Comparison of ENCODE assay signal across 1 cellular context in the genomic region with DNA sequence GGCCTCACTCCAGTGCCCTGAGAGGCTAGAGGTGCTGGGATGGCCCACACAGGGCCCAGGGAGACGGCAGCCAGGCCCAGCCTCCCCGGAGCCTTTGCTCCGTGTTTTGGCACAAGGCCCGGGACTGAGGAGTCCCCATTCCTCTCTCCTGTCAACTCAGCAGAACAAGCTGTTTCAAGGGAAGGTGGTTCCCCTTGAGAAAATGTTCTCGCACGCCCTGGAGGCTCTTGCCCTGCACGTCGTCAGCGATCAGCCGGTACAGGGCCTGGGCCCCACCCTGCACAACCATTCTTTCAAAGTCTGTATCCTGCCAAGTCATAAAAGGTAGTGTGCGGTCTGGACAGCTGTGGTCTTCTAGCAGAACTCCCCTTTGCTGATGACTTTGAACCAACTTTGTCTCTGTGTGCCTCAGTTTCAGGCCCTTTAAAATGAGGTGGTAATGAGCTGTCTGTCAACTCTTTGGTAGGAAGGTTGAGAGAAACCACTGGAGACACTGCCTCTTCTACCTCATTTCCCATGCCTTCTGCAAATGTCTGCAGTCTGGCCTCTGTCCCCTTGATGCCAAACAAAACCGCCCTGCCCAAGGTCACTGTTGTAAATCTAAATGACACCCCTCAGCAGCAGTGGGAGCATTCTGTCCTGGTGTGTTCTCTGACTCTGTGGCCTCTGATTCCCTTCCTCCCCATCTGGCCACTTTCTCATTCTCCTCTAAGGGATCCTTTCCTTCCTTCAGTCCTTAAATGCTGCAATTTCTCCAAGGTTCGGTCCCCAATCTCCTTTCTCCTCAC.
TF ChIP-seq lines count a peak whose summit lies in the region.

No MANE protein-coding gene starts in this region.

TF ChIP-seq in GM12878, 131 proteins besides CTCF, POLR2A, EP300 and RAD21 (continued from another document and continues in another):
- TF ChIP-seq, protein P1, sequence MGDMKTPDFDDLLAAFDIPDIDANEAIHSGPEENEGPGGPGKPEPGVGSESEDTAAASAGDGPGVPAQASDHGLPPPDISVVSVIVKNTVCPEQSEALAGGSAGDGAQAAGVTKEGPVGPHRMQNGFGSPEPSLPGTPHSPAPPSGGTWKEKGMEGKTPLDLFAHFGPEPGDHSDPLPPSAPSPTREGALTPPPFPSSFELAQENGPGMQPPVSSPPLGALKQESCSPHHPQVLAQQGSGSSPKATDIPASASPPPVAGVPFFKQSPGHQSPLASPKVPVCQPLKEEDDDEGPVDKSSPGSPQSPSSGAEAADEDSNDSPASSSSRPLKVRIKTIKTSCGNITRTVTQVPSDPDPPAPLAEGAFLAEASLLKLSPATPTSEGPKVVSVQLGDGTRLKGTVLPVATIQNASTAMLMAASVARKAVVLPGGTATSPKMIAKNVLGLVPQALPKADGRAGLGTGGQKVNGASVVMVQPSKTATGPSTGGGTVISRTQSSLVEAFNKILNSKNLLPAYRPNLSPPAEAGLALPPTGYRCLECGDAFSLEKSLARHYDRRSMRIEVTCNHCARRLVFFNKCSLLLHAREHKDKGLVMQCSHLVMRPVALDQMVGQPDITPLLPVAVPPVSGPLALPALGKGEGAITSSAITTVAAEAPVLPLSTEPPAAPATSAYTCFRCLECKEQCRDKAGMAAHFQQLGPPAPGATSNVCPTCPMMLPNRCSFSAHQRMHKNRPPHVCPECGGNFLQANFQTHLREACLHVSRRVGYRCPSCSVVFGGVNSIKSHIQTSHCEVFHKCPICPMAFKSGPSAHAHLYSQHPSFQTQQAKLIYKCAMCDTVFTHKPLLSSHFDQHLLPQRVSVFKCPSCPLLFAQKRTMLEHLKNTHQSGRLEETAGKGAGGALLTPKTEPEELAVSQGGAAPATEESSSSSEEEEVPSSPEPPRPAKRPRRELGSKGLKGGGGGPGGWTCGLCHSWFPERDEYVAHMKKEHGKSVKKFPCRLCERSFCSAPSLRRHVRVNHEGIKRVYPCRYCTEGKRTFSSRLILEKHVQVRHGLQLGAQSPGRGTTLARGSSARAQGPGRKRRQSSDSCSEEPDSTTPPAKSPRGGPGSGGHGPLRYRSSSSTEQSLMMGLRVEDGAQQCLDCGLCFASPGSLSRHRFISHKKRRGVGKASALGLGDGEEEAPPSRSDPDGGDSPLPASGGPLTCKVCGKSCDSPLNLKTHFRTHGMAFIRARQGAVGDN (IDR thresholded peaks at IDR 0.05), result peak; percentile 33; the same call in 1 of the 2 replicates
- TF ChIP-seq RUNX3 (IDR thresholded peaks at IDR 0.05; ENCODE audit: low read length) (peak; percentile 71), CREM (IDR thresholded peaks at IDR 0.05; ENCODE audit: low read depth) (no peak), ETV6 (conservative IDR thresholded peaks at IDR 0.05 in 1 of 2, IDR thresholded peaks at IDR 0.05 in 1 of 2; ENCODE audit: borderline replicate concordance in 1 of 2, low read depth in 1 of 2) (no peak), TCF12 (IDR thresholded peaks at IDR 0.05; ENCODE audit: low read depth, low read length) (0 out of 2 replicates have a peak, but pooled peaks have one; percentile 18), TCF7 (IDR thresholded peaks at IDR 0.05; ENCODE audit: borderline replicate concordance) (no peak), BHLHE40 (IDR thresholded peaks at IDR 0.05; ENCODE audit: borderline replicate concordance in 1 of 2, low read depth in 2 of 2, low read length in 1 of 2) (0 out of 4 replicates have a peak, but pooled peaks of 1 of the 2 experiments have one; percentile 6), IKZF2 (IDR thresholded peaks at IDR 0.05) (peak in 1 of 2 experiments; percentile 27; a peak in 1 of 4 replicates), POLR2AphosphoS2 (IDR thresholded peaks at IDR 0.05; ENCODE audit: low read depth, low read length) (no peak), NBN (IDR thresholded peaks at IDR 0.05) (0 out of 2 replicates have a peak, but pooled peaks have one; percentile 25), IKZF1 (conservative IDR thresholded peaks at IDR 0.05) (0 out of 2 replicates have a peak, but pooled peaks have one; percentile 19), NFXL1 (IDR thresholded peaks at IDR 0.05; ENCODE audit: borderline replicate concordance) (no peak), WRNIP1 (IDR thresholded peaks at IDR 0.05; ENCODE audit: borderline replicate concordance, low read depth, low read length) (no peak), ZNF24 (IDR thresholded peaks at IDR 0.05) (no peak), SRF (IDR thresholded peaks at IDR 0.05; ENCODE audit: low read depth in 2 of 2, low read length in 2 of 2) (no peak), TCF3 (IDR thresholded peaks at IDR 0.05; ENCODE audit: borderline replicate concordance, insufficient read depth, low read depth, low read length) (no peak), RFX5 (IDR thresholded peaks at IDR 0.05; ENCODE audit: low read depth, low read length) (no peak), GATAD2B (conservative IDR thresholded peaks at IDR 0.05; ENCODE audit: low read depth) (no peak), KDM1A (IDR thresholded peaks at IDR 0.05; ENCODE audit: borderline replicate concordance) (no peak), EED (IDR thresholded peaks at IDR 0.05; ENCODE audit: low read depth) (no peak), SMARCA5 (IDR thresholded peaks at IDR 0.05) (no peak), RCOR1 (conservative IDR thresholded peaks at IDR 0.05; ENCODE audit: low read depth, low read length) (no peak), MTA2 (IDR thresholded peaks at IDR 0.05; ENCODE audit: low read depth) (0 out of 2 replicates have a peak, but pooled peaks have one; percentile 27), BCL11A (IDR thresholded peaks at IDR 0.05; ENCODE audit: low read depth, low read length) (no peak)
- TF ChIP-seq, protein P2, sequence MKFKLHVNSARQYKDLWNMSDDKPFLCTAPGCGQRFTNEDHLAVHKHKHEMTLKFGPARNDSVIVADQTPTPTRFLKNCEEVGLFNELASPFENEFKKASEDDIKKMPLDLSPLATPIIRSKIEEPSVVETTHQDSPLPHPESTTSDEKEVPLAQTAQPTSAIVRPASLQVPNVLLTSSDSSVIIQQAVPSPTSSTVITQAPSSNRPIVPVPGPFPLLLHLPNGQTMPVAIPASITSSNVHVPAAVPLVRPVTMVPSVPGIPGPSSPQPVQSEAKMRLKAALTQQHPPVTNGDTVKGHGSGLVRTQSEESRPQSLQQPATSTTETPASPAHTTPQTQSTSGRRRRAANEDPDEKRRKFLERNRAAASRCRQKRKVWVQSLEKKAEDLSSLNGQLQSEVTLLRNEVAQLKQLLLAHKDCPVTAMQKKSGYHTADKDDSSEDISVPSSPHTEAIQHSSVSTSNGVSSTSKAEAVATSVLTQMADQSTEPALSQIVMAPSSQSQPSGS (IDR thresholded peaks at IDR 0.05; ENCODE audit: low read length), result no peak
- TF ChIP-seq, protein P3, sequence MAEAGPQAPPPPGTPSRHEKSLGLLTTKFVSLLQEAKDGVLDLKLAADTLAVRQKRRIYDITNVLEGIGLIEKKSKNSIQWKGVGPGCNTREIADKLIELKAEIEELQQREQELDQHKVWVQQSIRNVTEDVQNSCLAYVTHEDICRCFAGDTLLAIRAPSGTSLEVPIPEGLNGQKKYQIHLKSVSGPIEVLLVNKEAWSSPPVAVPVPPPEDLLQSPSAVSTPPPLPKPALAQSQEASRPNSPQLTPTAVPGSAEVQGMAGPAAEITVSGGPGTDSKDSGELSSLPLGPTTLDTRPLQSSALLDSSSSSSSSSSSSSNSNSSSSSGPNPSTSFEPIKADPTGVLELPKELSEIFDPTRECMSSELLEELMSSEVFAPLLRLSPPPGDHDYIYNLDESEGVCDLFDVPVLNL (IDR thresholded peaks at IDR 0.05; ENCODE audit: low read depth, low read length), result no peak
- TF ChIP-seq, protein P4, sequence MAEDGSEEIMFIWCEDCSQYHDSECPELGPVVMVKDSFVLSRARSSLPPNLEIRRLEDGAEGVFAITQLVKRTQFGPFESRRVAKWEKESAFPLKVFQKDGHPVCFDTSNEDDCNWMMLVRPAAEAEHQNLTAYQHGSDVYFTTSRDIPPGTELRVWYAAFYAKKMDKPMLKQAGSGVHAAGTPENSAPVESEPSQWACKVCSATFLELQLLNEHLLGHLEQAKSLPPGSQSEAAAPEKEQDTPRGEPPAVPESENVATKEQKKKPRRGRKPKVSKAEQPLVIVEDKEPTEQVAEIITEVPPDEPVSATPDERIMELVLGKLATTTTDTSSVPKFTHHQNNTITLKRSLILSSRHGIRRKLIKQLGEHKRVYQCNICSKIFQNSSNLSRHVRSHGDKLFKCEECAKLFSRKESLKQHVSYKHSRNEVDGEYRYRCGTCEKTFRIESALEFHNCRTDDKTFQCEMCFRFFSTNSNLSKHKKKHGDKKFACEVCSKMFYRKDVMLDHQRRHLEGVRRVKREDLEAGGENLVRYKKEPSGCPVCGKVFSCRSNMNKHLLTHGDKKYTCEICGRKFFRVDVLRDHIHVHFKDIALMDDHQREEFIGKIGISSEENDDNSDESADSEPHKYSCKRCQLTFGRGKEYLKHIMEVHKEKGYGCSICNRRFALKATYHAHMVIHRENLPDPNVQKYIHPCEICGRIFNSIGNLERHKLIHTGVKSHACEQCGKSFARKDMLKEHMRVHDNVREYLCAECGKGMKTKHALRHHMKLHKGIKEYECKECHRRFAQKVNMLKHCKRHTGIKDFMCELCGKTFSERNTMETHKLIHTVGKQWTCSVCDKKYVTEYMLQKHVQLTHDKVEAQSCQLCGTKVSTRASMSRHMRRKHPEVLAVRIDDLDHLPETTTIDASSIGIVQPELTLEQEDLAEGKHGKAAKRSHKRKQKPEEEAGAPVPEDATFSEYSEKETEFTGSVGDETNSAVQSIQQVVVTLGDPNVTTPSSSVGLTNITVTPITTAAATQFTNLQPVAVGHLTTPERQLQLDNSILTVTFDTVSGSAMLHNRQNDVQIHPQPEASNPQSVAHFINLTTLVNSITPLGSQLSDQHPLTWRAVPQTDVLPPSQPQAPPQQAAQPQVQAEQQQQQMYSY (CRISPR knock-in tag; IDR thresholded peaks at IDR 0.05), result no peak
- TF ChIP-seq, protein P5, sequence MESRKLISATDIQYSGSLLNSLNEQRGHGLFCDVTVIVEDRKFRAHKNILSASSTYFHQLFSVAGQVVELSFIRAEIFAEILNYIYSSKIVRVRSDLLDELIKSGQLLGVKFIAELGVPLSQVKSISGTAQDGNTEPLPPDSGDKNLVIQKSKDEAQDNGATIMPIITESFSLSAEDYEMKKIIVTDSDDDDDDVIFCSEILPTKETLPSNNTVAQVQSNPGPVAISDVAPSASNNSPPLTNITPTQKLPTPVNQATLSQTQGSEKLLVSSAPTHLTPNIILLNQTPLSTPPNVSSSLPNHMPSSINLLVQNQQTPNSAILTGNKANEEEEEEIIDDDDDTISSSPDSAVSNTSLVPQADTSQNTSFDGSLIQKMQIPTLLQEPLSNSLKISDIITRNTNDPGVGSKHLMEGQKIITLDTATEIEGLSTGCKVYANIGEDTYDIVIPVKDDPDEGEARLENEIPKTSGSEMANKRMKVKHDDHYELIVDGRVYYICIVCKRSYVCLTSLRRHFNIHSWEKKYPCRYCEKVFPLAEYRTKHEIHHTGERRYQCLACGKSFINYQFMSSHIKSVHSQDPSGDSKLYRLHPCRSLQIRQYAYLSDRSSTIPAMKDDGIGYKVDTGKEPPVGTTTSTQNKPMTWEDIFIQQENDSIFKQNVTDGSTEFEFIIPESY (IDR thresholded peaks at IDR 0.05), result no peak
- TF ChIP-seq, protein P6, sequence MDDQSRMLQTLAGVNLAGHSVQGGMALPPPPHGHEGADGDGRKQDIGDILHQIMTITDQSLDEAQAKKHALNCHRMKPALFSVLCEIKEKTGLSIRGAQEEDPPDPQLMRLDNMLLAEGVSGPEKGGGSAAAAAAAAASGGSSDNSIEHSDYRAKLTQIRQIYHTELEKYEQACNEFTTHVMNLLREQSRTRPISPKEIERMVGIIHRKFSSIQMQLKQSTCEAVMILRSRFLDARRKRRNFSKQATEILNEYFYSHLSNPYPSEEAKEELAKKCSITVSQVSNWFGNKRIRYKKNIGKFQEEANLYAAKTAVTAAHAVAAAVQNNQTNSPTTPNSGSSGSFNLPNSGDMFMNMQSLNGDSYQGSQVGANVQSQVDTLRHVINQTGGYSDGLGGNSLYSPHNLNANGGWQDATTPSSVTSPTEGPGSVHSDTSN (IDR thresholded peaks at IDR 0.05; ENCODE audit: insufficient replicate concordance, low read depth, low read length), result peak; percentile 63
- TF ChIP-seq, protein P7, sequence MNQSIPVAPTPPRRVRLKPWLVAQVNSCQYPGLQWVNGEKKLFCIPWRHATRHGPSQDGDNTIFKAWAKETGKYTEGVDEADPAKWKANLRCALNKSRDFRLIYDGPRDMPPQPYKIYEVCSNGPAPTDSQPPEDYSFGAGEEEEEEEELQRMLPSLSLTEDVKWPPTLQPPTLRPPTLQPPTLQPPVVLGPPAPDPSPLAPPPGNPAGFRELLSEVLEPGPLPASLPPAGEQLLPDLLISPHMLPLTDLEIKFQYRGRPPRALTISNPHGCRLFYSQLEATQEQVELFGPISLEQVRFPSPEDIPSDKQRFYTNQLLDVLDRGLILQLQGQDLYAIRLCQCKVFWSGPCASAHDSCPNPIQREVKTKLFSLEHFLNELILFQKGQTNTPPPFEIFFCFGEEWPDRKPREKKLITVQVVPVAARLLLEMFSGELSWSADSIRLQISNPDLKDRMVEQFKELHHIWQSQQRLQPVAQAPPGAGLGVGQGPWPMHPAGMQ (IDR thresholded peaks at IDR 0.05; ENCODE audit: borderline replicate concordance), result no peak
- TF ChIP-seq, protein P8, sequence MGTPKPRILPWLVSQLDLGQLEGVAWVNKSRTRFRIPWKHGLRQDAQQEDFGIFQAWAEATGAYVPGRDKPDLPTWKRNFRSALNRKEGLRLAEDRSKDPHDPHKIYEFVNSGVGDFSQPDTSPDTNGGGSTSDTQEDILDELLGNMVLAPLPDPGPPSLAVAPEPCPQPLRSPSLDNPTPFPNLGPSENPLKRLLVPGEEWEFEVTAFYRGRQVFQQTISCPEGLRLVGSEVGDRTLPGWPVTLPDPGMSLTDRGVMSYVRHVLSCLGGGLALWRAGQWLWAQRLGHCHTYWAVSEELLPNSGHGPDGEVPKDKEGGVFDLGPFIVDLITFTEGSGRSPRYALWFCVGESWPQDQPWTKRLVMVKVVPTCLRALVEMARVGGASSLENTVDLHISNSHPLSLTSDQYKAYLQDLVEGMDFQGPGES (IDR thresholded peaks at IDR 0.05), result no peak
- TF ChIP-seq, protein P9, sequence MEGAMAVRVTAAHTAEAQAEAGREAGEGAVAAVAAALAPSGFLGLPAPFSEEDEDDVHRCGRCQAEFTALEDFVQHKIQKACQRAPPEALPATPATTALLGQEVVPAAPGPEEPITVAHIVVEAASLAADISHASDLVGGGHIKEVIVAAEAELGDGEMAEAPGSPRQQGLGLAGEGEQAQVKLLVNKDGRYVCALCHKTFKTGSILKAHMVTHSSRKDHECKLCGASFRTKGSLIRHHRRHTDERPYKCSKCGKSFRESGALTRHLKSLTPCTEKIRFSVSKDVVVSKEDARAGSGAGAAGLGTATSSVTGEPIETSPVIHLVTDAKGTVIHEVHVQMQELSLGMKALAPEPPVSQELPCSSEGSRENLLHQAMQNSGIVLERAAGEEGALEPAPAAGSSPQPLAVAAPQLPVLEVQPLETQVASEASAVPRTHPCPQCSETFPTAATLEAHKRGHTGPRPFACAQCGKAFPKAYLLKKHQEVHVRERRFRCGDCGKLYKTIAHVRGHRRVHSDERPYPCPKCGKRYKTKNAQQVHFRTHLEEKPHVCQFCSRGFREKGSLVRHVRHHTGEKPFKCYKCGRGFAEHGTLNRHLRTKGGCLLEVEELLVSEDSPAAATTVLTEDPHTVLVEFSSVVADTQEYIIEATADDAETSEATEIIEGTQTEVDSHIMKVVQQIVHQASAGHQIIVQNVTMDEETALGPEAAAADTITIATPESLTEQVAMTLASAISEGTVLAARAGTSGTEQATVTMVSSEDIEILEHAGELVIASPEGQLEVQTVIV (IDR thresholded peaks at IDR 0.05; ENCODE audit: borderline replicate concordance, partially characterized antibody), result no peak
